In the genomic region with DNA sequence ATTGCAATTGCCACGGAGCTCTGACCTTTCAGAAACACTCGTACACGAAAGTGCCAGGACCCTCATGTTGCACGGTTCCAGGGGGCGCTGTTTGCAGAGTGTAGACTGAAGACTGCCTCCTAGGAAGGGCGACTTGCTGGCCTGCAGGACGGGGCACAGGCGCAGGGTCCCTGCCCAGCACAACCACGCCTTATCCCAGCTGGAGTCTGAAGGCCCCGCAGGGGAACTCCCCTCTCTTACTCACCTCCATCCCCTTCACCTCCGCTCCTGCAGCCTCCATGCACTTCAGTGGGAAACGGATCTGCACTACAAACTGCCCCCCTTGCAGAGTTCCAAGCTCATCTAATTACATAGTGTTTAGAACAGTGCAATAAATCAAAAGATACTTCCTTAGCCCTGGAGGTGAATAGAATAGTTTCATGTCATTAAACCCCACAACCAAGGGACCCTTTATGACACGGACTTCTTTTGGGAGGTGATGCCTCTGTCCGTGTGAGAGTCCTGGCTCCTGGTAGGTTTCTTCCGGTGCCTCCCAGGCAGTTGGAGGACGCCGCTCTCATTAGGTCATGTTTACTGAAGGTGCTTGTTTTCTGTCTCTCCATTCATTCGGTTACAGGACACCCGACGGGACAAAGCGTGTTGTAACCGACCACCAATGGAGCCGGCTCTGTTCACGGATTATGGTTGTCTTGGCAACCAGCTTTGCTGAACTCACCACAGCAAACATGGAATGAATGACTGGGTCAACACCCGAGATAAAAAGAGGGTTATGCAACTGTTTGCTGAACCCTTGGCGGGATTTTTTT, we compare ENCODE assay signal across 1 cellular context.
TF ChIP-seq lines count a peak whose summit lies in the region.

No MANE protein-coding gene starts in this region.

TF ChIP-seq in HepG2, 621 proteins besides CTCF, POLR2A, EP300 and RAD21 (continued from another document and continues in another):
- TF ChIP-seq, protein P1, sequence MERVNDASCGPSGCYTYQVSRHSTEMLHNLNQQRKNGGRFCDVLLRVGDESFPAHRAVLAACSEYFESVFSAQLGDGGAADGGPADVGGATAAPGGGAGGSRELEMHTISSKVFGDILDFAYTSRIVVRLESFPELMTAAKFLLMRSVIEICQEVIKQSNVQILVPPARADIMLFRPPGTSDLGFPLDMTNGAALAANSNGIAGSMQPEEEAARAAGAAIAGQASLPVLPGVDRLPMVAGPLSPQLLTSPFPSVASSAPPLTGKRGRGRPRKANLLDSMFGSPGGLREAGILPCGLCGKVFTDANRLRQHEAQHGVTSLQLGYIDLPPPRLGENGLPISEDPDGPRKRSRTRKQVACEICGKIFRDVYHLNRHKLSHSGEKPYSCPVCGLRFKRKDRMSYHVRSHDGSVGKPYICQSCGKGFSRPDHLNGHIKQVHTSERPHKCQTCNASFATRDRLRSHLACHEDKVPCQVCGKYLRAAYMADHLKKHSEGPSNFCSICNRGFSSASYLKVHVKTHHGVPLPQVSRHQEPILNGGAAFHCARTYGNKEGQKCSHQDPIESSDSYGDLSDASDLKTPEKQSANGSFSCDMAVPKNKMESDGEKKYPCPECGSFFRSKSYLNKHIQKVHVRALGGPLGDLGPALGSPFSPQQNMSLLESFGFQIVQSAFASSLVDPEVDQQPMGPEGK (CRISPR knock-in tag; IDR thresholded peaks at IDR 0.05), result peak; percentile 63; the same call in 1 of the 2 replicates
- peak; percentile 67 for TF ChIP-seq ATF7 (IDR thresholded peaks at IDR 0.05)
- TF ChIP-seq ATF7 (CRISPR knock-in tag; IDR thresholded peaks at IDR 0.05), result peak; percentile 40; the same call in 1 of the 2 replicates
- no peak for TF ChIP-seq GTF2F1 (IDR thresholded peaks at IDR 0.05; ENCODE audit: low read length)
- no peak for TF ChIP-seq ELF4 (CRISPR knock-in tag; IDR thresholded peaks at IDR 0.05; ENCODE audit: borderline replicate concordance)
- peak; percentile 20; the same call in 1 of the 2 replicates for TF ChIP-seq ZNF441 (CRISPR knock-in tag; IDR thresholded peaks at IDR 0.05; ENCODE audit: borderline replicate concordance)
- no peak for TF ChIP-seq SMARCE1 (IDR thresholded peaks at IDR 0.05; ENCODE audit: borderline replicate concordance)
- no peak for TF ChIP-seq ZSCAN30 (CRISPR knock-in tag; IDR thresholded peaks at IDR 0.05)
- TF ChIP-seq ZNF781 (CRISPR knock-in tag; IDR thresholded peaks at IDR 0.05; ENCODE audit: borderline replicate concordance, not compliant biosample characterization), result no peak
- TF ChIP-seq, protein P2, sequence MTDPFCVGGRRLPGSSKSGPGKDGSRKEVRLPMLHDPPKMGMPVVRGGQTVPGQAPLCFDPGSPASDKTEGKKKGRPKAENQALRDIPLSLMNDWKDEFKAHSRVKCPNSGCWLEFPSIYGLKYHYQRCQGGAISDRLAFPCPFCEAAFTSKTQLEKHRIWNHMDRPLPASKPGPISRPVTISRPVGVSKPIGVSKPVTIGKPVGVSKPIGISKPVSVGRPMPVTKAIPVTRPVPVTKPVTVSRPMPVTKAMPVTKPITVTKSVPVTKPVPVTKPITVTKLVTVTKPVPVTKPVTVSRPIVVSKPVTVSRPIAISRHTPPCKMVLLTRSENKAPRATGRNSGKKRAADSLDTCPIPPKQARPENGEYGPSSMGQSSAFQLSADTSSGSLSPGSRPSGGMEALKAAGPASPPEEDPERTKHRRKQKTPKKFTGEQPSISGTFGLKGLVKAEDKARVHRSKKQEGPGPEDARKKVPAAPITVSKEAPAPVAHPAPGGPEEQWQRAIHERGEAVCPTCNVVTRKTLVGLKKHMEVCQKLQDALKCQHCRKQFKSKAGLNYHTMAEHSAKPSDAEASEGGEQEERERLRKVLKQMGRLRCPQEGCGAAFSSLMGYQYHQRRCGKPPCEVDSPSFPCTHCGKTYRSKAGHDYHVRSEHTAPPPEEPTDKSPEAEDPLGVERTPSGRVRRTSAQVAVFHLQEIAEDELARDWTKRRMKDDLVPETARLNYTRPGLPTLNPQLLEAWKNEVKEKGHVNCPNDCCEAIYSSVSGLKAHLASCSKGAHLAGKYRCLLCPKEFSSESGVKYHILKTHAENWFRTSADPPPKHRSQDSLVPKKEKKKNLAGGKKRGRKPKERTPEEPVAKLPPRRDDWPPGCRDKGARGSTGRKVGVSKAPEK (CRISPR knock-in tag; IDR thresholded peaks at IDR 0.05; ENCODE audit: borderline replicate concordance), result no peak
- TF ChIP-seq, protein P3, sequence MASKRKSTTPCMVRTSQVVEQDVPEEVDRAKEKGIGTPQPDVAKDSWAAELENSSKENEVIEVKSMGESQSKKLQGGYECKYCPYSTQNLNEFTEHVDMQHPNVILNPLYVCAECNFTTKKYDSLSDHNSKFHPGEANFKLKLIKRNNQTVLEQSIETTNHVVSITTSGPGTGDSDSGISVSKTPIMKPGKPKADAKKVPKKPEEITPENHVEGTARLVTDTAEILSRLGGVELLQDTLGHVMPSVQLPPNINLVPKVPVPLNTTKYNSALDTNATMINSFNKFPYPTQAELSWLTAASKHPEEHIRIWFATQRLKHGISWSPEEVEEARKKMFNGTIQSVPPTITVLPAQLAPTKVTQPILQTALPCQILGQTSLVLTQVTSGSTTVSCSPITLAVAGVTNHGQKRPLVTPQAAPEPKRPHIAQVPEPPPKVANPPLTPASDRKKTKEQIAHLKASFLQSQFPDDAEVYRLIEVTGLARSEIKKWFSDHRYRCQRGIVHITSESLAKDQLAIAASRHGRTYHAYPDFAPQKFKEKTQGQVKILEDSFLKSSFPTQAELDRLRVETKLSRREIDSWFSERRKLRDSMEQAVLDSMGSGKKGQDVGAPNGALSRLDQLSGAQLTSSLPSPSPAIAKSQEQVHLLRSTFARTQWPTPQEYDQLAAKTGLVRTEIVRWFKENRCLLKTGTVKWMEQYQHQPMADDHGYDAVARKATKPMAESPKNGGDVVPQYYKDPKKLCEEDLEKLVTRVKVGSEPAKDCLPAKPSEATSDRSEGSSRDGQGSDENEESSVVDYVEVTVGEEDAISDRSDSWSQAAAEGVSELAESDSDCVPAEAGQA (IDR thresholded peaks at IDR 0.05; ENCODE audit: low read depth), result 0 out of 2 replicates have a peak, but pooled peaks have one; percentile 56
- TF ChIP-seq, protein P3 (CRISPR knock-in tag; IDR thresholded peaks at IDR 0.05; ENCODE audit: borderline replicate concordance), result no peak; the same call in 1 of the 2 replicates
- TF ChIP-seq, protein P4, sequence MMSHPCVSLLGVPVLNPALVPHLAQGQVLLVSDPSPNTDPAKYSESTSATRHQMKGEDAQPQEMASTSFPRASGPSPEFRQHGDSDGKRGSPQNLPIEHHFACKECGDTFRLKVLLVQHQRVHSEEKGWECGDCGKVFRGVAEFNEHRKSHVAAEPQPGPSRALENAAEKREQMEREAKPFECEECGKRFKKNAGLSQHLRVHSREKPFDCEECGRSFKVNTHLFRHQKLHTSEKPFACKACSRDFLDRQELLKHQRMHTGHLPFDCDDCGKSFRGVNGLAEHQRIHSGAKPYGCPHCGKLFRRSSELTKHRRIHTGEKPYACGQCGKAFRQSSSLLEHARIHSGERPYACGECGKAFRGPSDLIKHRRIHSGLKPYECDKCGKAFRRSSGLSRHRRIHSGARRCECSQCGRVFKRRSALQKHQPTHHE (CRISPR knock-in tag; IDR thresholded peaks at IDR 0.05; ENCODE audit: borderline replicate concordance), result peak; percentile 86; the same call in 1 of the 2 replicates
- peak; percentile 59; the same call in 1 of the 2 replicates for TF ChIP-seq FOXC1 (CRISPR knock-in tag; IDR thresholded peaks at IDR 0.05; ENCODE audit: borderline replicate concordance)
- TF ChIP-seq, protein P5, sequence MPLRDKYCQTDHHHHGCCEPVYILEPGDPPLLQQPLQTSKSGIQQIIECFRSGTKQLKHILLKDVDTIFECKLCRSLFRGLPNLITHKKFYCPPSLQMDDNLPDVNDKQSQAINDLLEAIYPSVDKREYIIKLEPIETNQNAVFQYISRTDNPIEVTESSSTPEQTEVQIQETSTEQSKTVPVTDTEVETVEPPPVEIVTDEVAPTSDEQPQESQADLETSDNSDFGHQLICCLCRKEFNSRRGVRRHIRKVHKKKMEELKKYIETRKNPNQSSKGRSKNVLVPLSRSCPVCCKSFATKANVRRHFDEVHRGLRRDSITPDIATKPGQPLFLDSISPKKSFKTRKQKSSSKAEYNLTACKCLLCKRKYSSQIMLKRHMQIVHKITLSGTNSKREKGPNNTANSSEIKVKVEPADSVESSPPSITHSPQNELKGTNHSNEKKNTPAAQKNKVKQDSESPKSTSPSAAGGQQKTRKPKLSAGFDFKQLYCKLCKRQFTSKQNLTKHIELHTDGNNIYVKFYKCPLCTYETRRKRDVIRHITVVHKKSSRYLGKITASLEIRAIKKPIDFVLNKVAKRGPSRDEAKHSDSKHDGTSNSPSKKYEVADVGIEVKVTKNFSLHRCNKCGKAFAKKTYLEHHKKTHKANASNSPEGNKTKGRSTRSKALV (CRISPR knock-in tag; IDR thresholded peaks at IDR 0.05), result no peak
- no peak for TF ChIP-seq ZNF337 (CRISPR knock-in tag; IDR thresholded peaks at IDR 0.05; ENCODE audit: borderline replicate concordance, low read depth)
- TF ChIP-seq U2AF1 (optimal IDR thresholded peaks at IDR 0.05; ENCODE audit: low read depth, low read length), result peak; percentile 21
- TF ChIP-seq GZF1 (CRISPR knock-in tag; IDR thresholded peaks at IDR 0.05), result no peak
- no peak for TF ChIP-seq MZF1 (CRISPR knock-in tag; IDR thresholded peaks at IDR 0.05; ENCODE audit: borderline replicate concordance)
- no peak for TF ChIP-seq ZNF75D (CRISPR knock-in tag; IDR thresholded peaks at IDR 0.05; ENCODE audit: borderline replicate concordance)
- no peak for TF ChIP-seq AGO1 (IDR thresholded peaks at IDR 0.05; ENCODE audit: low read depth, low read length, poor library complexity, severe bottlenecking)
- no peak for TF ChIP-seq MTA3 (CRISPR knock-in tag; IDR thresholded peaks at IDR 0.05)
- TF ChIP-seq RAD51 (IDR thresholded peaks at IDR 0.05; ENCODE audit: borderline replicate concordance), result no peak
- TF ChIP-seq TGIF2 (CRISPR knock-in tag; IDR thresholded peaks at IDR 0.05), result peak; percentile 25; the same call in 1 of the 2 replicates
- no peak; the same call in 1 of the 2 replicates for TF ChIP-seq NFYC (CRISPR knock-in tag; IDR thresholded peaks at IDR 0.05)
- no peak for TF ChIP-seq NFIB (CRISPR knock-in tag; IDR thresholded peaks at IDR 0.05; ENCODE audit: borderline replicate concordance)
- peak; percentile 59 for TF ChIP-seq HOXA3 (CRISPR knock-in tag; IDR thresholded peaks at IDR 0.05)
- no peak; the same call in 1 of the 2 replicates for TF ChIP-seq SRF (IDR thresholded peaks at IDR 0.05; ENCODE audit: low read depth, low read length)
- TF ChIP-seq MAZ (IDR thresholded peaks at IDR 0.05; ENCODE audit: borderline replicate concordance, low read depth, low read length), result no peak
- TF ChIP-seq MAZ (CRISPR knock-in tag; IDR thresholded peaks at IDR 0.05; ENCODE audit: low read depth), result 0 out of 2 replicates have a peak, but pooled peaks have one; percentile 34
- TF ChIP-seq ZNF780A (CRISPR knock-in tag; IDR thresholded peaks at IDR 0.05), result peak; percentile 21; the same call in 1 of the 2 replicates
- TF ChIP-seq CHCHD3 (CRISPR knock-in tag; IDR thresholded peaks at IDR 0.05), result 0 out of 2 replicates have a peak, but pooled peaks have one; percentile 24
- TF ChIP-seq, protein P6, sequence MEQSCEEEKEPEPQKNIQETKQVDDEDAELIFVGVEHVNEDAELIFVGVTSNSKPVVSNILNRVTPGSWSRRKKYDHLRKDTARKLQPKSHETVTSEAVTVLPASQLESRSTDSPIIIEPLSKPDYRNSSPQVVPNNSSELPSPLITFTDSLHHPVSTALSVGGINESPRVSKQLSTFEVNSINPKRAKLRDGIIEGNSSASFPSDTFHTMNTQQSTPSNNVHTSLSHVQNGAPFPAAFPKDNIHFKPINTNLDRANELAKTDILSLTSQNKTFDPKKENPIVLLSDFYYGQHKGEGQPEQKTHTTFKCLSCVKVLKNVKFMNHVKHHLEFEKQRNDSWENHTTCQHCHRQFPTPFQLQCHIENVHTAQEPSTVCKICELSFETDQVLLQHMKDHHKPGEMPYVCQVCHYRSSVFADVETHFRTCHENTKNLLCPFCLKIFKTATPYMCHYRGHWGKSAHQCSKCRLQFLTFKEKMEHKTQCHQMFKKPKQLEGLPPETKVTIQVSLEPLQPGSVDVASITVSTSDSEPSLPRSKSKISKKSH (CRISPR knock-in tag; IDR thresholded peaks at IDR 0.05; ENCODE audit: borderline replicate concordance), result no peak
- peak; percentile 55; the same call in 1 of the 2 replicates for TF ChIP-seq ZNF761 (CRISPR knock-in tag; conservative IDR thresholded peaks at IDR 0.05)
